In genomic region chr9:137213160-137214060, GRCh38 we compare ENCODE assay signal across 1 cellular context.
TF ChIP-seq lines count a peak whose summit lies in the region.

No MANE protein-coding gene starts in this region.

TF ChIP-seq in A549, 52 proteins besides CTCF, POLR2A, EP300 and RAD21 (continued from another document):
- TF ChIP-seq CBX2 (IDR thresholded peaks at IDR 0.05; ENCODE audit: borderline replicate concordance, low read depth) (no peak), PHF8 (IDR thresholded peaks at IDR 0.05; ENCODE audit: borderline replicate concordance, low read depth) (no peak), BCL3 (IDR thresholded peaks at IDR 0.05) (no peak), MYC (IDR thresholded peaks at IDR 0.05; ENCODE audit: borderline replicate concordance, low read length) (no peak), POLR2AphosphoS2 (conservative IDR thresholded peaks at IDR 0.05; ENCODE audit: low read length) (no peak)
